In the genomic region with DNA sequence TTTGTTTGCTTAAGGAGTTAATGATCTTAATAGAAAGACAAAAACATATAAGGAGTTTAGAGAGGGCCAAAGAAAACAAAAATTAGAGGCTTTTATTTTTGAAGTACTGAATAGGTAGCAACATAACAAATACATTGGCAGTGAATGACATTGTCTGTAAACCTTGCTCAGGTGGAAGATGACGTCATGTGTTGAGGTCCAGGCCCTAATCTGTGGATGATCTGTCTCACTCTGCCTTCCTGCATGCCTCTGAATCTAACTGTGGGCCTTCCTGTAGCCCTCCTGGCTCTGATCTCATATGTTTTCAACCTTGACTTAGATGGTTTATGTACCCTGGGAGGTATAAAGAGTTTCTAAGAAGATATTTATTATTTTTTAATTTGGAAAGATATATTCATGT, we compare ENCODE assay signal across 24 cellular contexts. TPM values are rescaled to one million over a fixed set of nuclear protein-coding genes. Genes with fewer than 3 reads are reported as not detected.
DNase-seq lines count a peak whose midpoint lies in the region; ATAC-seq and TF ChIP-seq lines count a peak whose summit lies in the region.
"Had no signal": no experiment of that assay in that cellular context is flagged by ENCODE, and none has a peak within 500 bp of the region (broad histone marks: within the 10 kb centered on the region; RNA-seq: fewer than 3 reads in every experiment).

No MANE protein-coding gene starts in this region.

- H3T11ph ChIP-seq in H9 (ENCODE audit: low read length), result no peak overlapping the region

- peaks cover 49 to 52% of the 10 kb centered on the region in 2 experiments for H3K4me1 Mint-ChIP-seq in H9
- H3K4me1 Mint-ChIP-seq: CD4-positive, CD25-positive, alpha-beta regulatory T cell had no signal

- H3K27me3 Mint-ChIP-seq in H9 (ENCODE audit: low read depth), result no peaks in the 10 kb centered on the region
- H3K27me3 Mint-ChIP-seq: CD4-positive, CD25-positive, alpha-beta regulatory T cell had no signal

- H3K9me3 Mint-ChIP-seq in H9, result peaks cover 13 to 17% of the 10 kb centered on the region in 2 experiments

- no peak overlapping the region for H3K4me2 ChIP-seq in H9 (ENCODE audit: insufficient read depth, insufficient read length, low read length)
- no peak overlapping the region for H3K4me2 ChIP-seq in PC-3 (ENCODE audit: low read length)

- no peak overlapping the region for H2AFZ ChIP-seq in H9 (ENCODE audit: low read length)
- H2AFZ ChIP-seq in PC-3 (ENCODE audit: low read length), result no peak overlapping the region

- H3K4me3 Mint-ChIP-seq in H9, result no peak overlapping the region
- H3K4me3 Mint-ChIP-seq: CD4-positive, CD25-positive, alpha-beta regulatory T cell had no signal

- no peak overlapping the region for H2BK15ac ChIP-seq in H9 (ENCODE audit: low read depth, low read length)

- H2BK120ac ChIP-seq in H9 (ENCODE audit: low read depth, low read length, poor library complexity, severe bottlenecking), result no peak overlapping the region

- peaks cover 3% of the 10 kb centered on the region for H3K23me2 ChIP-seq in H9 (ENCODE audit: insufficient read length, low read depth, low read length, poor library complexity, severe bottlenecking)

- H3K4ac ChIP-seq in H9 (ENCODE audit: low read depth, low read length), result no peak overlapping the region

- POLR2A ChIA-PET in PC-3 (lab: Charles Lee; ENCODE audit: unreplicated experiment), result no interaction called here

- peaks cover 5% of the 10 kb centered on the region for H3K9me3 ChIP-seq in H9 (ENCODE audit: control insufficient read depth, low read depth, low read length)
- no peaks in the 10 kb centered on the region for H3K9me3 ChIP-seq in PC-3 (ENCODE audit: low read length)
- H3K9me3 ChIP-seq: BE2C, Caco-2, MG63 had no signal

- H3K36me3 Mint-ChIP-seq in H9 (ENCODE audit: insufficient read depth in 1 of 3, low read depth in 3 of 3), result peaks cover 0 to 16% (median 10%) of the 10 kb centered on the region in 3 experiments; a peak in 6 of 7 replicates
- H3K36me3 Mint-ChIP-seq: CD4-positive, CD25-positive, alpha-beta regulatory T cell had no signal

- H4K5ac ChIP-seq in H9 (ENCODE audit: insufficient read length, low read depth, low read length), result no peak overlapping the region

- CTCF ChIA-PET in PC-3 (lab: Charles Lee), result no interaction called here

- no TSS peak for BruUV-seq in PC-3 (replicated peaks; lab: Mats Ljungman, UMichigan)

- H3K14ac ChIP-seq in H9 (ENCODE audit: insufficient read depth, low read length), result no peak overlapping the region

- H2BK12ac ChIP-seq in H9 (ENCODE audit: insufficient read length, low read depth, low read length), result no peak overlapping the region

- H2BK20ac ChIP-seq in H9 (ENCODE audit: low read depth, low read length, poor library complexity, severe bottlenecking), result no peak overlapping the region

- H3K18ac ChIP-seq in H9 (ENCODE audit: insufficient read length, low read depth, low read length), result no peak overlapping the region

- peak overlapping the region in 2 of 3 experiments; percentile 25 to 41; a peak in 3 of 7 replicates for H3K27ac Mint-ChIP-seq in H9
- H3K27ac Mint-ChIP-seq: CD4-positive, CD25-positive, alpha-beta regulatory T cell had no signal

- no peak overlapping the region for H3K4me3 ChIP-seq in PC-3 (ENCODE audit: low read length)
- H3K4me3 ChIP-seq: MG63 had no signal

- no peak overlapping the region for H3K23ac ChIP-seq in H9 (ENCODE audit: insufficient read length, low read depth, low read length)

- H3K4me1 ChIP-seq in H9 (ENCODE audit: insufficient read depth, low read length) (peaks cover 20% of the 10 kb centered on the region), PC-3 (ENCODE audit: insufficient read depth, low read length) (no peaks in the 10 kb centered on the region)
- H3K4me1 ChIP-seq: BE2C had no signal

- intact Hi-C loops in PC-3 (cut with micrococcal nuclease), result no loop called here

- no peak overlapping the region for H2BK5ac ChIP-seq in H9 (ENCODE audit: insufficient read length, low read length)

- no peaks in the 10 kb centered on the region for H3K79me1 ChIP-seq in H9 (ENCODE audit: insufficient read depth, low read depth, low read length, poor library complexity, severe bottlenecking)

- no peaks in the 10 kb centered on the region for H3F3A ChIP-seq in PC-3 (ENCODE audit: low read length, unreplicated experiment)

- H3K56ac ChIP-seq in H9 (ENCODE audit: insufficient read length, low read depth, low read length), result no peak overlapping the region

- H4K8ac ChIP-seq in H9 (replicated peaks; ENCODE audit: insufficient read length, low read depth, low read length), result no peak overlapping the region

- H3K9ac ChIP-seq in H9 (ENCODE audit: extremely low read depth, insufficient read length, low read length), result no peak overlapping the region
- H3K9ac ChIP-seq in PC-3 (ENCODE audit: low read length), result no peak overlapping the region

- H3K9me2 ChIP-seq in PC-3 (replicated peaks; ENCODE audit: low read length), result no peaks in the 10 kb centered on the region

- H3K79me2 ChIP-seq in H9 (ENCODE audit: insufficient read depth, low read length) (no peaks in the 10 kb centered on the region), PC-3 (ENCODE audit: low read length) (no peaks in the 10 kb centered on the region)

- peak; percentile 10 for DNase-seq in NCI-H510A treated with DMSO at 0.1 percent for 48 hours (lab: John Stamatoyannopoulos, UW)
- no peak for DNase-seq in NCI-H510A (lab: John Stamatoyannopoulos, UW)
- DNase-seq in H9, result no peak
- DNase-seq in NCI-H69 (lab: John Stamatoyannopoulos, UW), result peak; percentile 25
- peak; percentile 22 for DNase-seq in kidney tubule cell (ENCODE audit: low spot score)
- DNase-seq in PC-3, result no peak
- DNase-seq in GM19238 (ENCODE audit: insufficient read length, low spot score), result no peak
- DNase-seq: BE2C; CD4-positive, CD25-positive, alpha-beta regulatory T cell; DMS153; EL; GOT3; IMR-90; MG63; NCI-H1092; NCI-H1694; NCI-H2081 treated with DMSO at 0.1 percent for 48 hours; NCI-H524; SW 1271; T-helper 2 cell had no signal

- WGBS in H9 (ENCODE audit: extremely low coverage, insufficient read length, low lambda C conversion rate), result no CpG with 5 or more reads among the region's 1 CpG

- H2AK5ac ChIP-seq in H9 (ENCODE audit: insufficient read length, low read length), result peak overlapping the region; percentile 93

- H3K36me3 ChIP-seq in PC-3 (ENCODE audit: low read depth, low read length), result no peaks in the 10 kb centered on the region
- H3K36me3 ChIP-seq: BE2C, MG63 had no signal

- H4K20me1 ChIP-seq in H9 (ENCODE audit: control insufficient read depth, insufficient read depth, insufficient read length) (no peaks in the 10 kb centered on the region), PC-3 (ENCODE audit: low read length) (no peaks in the 10 kb centered on the region)

- TF ChIP-seq CTCF in H9 (conservative IDR thresholded peaks at IDR 0.05) (no peak), PC-3 (conservative IDR thresholded peaks at IDR 0.05; ENCODE audit: low read depth, low read length) (no peak)

- H3K27me3 ChIP-seq in H9 (ENCODE audit: insufficient read depth, low read length), result no peaks in the 10 kb centered on the region; the same call in 1 of the 2 replicates
- H3K27me3 ChIP-seq in PC-3 (ENCODE audit: low read length), result 0 out of 2 replicates have a peak, but pooled peaks cover 13% of the 10 kb centered on the region
- H3K27me3 ChIP-seq: BE2C, MG63 had no signal

- ATAC-seq in PC-3, result no peak
- ATAC-seq in GM18867 (IDR thresholded peaks at IDR 0.05; ENCODE audit: unreplicated experiment), result no peak
- ATAC-seq: Right ventricle myocardium inferior had no signal

- no peak overlapping the region for H3K27ac ChIP-seq in H9 (ENCODE audit: insufficient read length, low read depth, low read length)
- H3K27ac ChIP-seq in PC-3 (ENCODE audit: low read length), result no peak overlapping the region

- no peak overlapping the region for H4K91ac ChIP-seq in H9 (ENCODE audit: insufficient read length, low read depth, low read length)

RNA-seq across cellular contexts. Expression of a gene that starts 58.1 kb away (rescaled TPM):
- total RNA-seq in H9 (2021) (2.3 and 2.5 TPM in 2 replicates), PC-3 (2014; rRNA removed) (not detected in 2 replicates)
- total RNA-seq: Caco-2; CD4-positive, CD25-positive, alpha-beta regulatory T cell; IMR-90; Right ventricle myocardium inferior; SK-MEL-5 had no signal

Comparison
In these comparisons a context has a peak if more than half of its experiments do, and no peak if none do; other contexts are left out.
1. DNase-seq: peak in NCI-H510A treated with DMSO at 0.1 percent for 48 hours (single experiment), NCI-H69 (single experiment) and kidney tubule cell (single experiment); none in NCI-H510A (single experiment), H9 (single experiment), PC-3 (single experiment) and GM19238 (single experiment).